Comparison of ENCODE assay signal across 8 cellular contexts in the genomic region with DNA sequence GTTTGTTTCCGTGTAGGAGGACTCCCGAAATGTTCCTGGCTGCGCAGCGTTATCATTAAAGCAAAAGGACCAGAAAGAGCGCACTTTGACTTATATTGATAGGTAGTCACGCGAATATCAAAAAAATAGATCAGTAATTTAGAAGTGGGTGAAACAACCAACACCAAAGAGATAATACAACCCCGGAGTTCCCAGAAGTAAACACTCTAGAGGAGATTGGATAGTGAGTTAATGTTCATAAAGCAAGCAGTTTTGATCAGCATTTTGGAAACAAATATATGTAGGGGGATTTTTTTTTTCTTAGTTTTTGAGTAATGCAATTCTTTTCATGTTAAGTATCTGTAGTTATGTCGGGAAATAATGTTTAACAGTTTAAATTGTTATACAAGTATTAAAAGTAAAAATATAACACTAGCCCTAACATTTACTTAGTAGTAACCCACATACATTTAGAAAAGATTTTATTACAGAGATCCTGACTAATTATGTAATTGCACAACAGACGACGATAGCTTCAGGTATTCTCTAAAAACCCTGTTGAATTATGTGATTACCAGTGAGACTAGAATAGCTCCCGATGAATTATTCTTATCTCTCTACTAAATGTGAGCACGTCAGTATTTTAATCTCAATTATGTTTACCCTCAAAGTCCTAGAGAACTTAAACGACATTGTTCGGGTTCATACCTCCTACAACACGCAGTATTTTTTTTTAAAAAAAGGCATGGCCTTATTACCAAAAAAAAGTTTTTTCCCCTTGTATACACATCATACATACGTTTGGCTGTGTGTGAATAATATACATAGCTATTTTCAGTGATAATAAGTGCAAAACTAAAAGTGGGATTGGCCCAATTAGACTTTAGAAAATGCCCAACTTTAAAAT. TPM values are rescaled to one million over a fixed set of nuclear protein-coding genes. Genes with fewer than 3 reads are reported as not detected.
DNase-seq lines count a peak whose midpoint lies in the region; TF ChIP-seq lines count a peak whose summit lies in the region.

No MANE protein-coding gene starts in this region.

- peaks cover 0 to 35% of the 10 kb centered on the region in 2 donors for H3K4me1 ChIP-seq in adrenal gland (replicated peaks in 1 of 2)

- peak overlapping the region; percentile 51 for H3K4me3 ChIP-seq in Jurkat, Clone E6-1 (ENCODE audit: low read length)
- peak overlapping the region; percentile 56 to 98 (median 86) for H3K4me3 ChIP-seq in adrenal gland

- H3K27ac ChIP-seq in adrenal gland (peak overlapping the region; percentile 50 to 96 (median 82)), substantia nigra (ENCODE audit: low read depth, low read length, poor library complexity, severe bottlenecking) (peak overlapping the region; percentile 94)

- no peak for TF ChIP-seq POLR2A in adrenal gland (IDR thresholded peaks at IDR 0.05)

- no peaks in the 10 kb centered on the region for H3K27me3 ChIP-seq in adrenal gland

- 21 to 27% (median 24%) methylated on average over 17 of the region's 17 CpGs for WGBS in adrenal gland, 4 donors

- TF ChIP-seq CTCF in adrenal gland (IDR thresholded peaks at IDR 0.05) = no peak

- H3K9me3 ChIP-seq in adrenal gland (replicated peaks in 1 of 3) = no peaks in the 10 kb centered on the region

- intact Hi-C loops in adrenal gland (cut with DNase I) = no loop called here
- intact Hi-C loops in posterior cingulate gyrus (cut with DNase I) = loop anchor here (2.0 kb wide), 2 partner anchors 19 to 29 kb away; no protein-coding TSS in a partner anchor

- DNase-seq in NCI-H1105 (lab: John Stamatoyannopoulos, UW) = peak; percentile 72
- DNase-seq in NCI-H1105 treated with DMSO at 0.1 percent for 48 hours (lab: John Stamatoyannopoulos, UW) = no peak
- DNase-seq in Jurkat, Clone E6-1 (ENCODE audit: low read depth, low spot score) = no peak
- DNase-seq in adrenal gland = no peak
- DNase-seq in inferior parietal cortex (ENCODE audit: extremely low spot score) = peak; percentile 69
- DNase-seq in substantia nigra (lab: John Stamatoyannopoulos, UW) = no peak
- DNase-seq in NCI-H2107 (lab: John Stamatoyannopoulos, UW) = no peak
- no peak for DNase-seq in posterior cingulate gyrus

- H3K36me3 ChIP-seq in adrenal gland (replicated peaks in 1 of 2) = no peaks in the 10 kb centered on the region

RNA-seq across cellular contexts. Expression of gene NFIB, which starts 9.4 kb away (rescaled TPM):
- polyA plus RNA-seq in Jurkat, Clone E6-1 (2012; ENCODE audit: insufficient read depth, insufficient read length) = not detected
- 10 to 100 TPM; 28.9 to 84.1 (median 57.7) TPM for total RNA-seq in adrenal gland
- 10 to 100 TPM; 10.9 to 15.0 (median 13.7) TPM for polyA plus RNA-seq in adrenal gland

Comparison
In these comparisons a context has a peak if more than half of its experiments do, and no peak if none do; other contexts are left out.
1. DNase-seq: peak in NCI-H1105 (single experiment) and inferior parietal cortex (single experiment); none in NCI-H1105 treated with DMSO at 0.1 percent for 48 hours (single experiment), Jurkat, Clone E6-1 (single experiment), adrenal gland (0 of 7), substantia nigra (0 of 49), NCI-H2107 (single experiment) and posterior cingulate gyrus (0 of 10).